Comparison of ENCODE assay signal across 12 cellular contexts in the genomic region with DNA sequence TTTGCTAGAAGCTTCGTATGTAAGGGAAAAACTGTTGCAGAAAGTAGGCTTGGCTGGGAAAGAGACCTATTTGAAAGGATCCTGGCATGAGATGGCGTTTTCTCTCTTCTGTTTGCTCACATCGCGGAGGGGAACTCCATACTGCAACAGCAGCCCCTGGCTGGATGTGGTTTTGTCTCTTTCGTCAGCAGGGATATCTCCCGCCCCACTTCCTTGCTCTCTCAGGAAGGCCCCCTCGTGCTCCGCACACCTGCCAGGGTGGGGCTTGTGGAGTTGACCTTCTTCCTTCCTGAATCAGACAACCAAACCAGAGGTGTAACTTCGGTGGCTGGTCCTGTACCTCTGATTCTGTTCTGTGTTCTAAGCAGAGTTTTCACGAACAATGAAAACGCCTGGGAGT. TPM values are rescaled to one million over a fixed set of nuclear protein-coding genes. Genes with fewer than 3 reads are reported as not detected.
DNase-seq lines count a peak whose midpoint lies in the region; ATAC-seq and TF ChIP-seq lines count a peak whose summit lies in the region.
"Had no signal": no experiment of that assay in that cellular context is flagged by ENCODE, and none has a peak within 500 bp of the region (broad histone marks: within the 10 kb centered on the region; RNA-seq: fewer than 3 reads in every experiment).

No MANE protein-coding gene starts in this region.

- peak overlapping the region; percentile 12 for H3K27ac ChIP-seq in cardiac muscle cell
- H3K27ac ChIP-seq: gastrocnemius medialis, pancreas had no signal

- H3K4me3 ChIP-seq in cardiac muscle cell, result no peak overlapping the region
- H3K4me3 ChIP-seq: gastrocnemius medialis, pancreas had no signal

- no peaks in the 10 kb centered on the region for H3K9me3 ChIP-seq in cardiac muscle cell (ENCODE audit: low read depth)
- H3K9me3 ChIP-seq: gastrocnemius medialis, pancreas had no signal

- no peak for TF ChIP-seq CTCF in cardiac muscle cell (IDR thresholded peaks at IDR 0.05; ENCODE audit: low read depth, low read length)

- H3K4me1 ChIP-seq in cardiac muscle cell (ENCODE audit: low read depth), result peaks cover 19% of the 10 kb centered on the region
- H3K4me1 ChIP-seq: gastrocnemius medialis had no signal

- peaks cover 2% of the 10 kb centered on the region for H3K36me3 Mint-ChIP-seq in central memory CD8-positive, alpha-beta T cell (ENCODE audit: insufficient read depth)
- H3K36me3 Mint-ChIP-seq: CD14-positive monocyte had no signal

- peaks cover 61% of the 10 kb centered on the region for H3K27me3 Mint-ChIP-seq in central memory CD8-positive, alpha-beta T cell

- H3K36me3 ChIP-seq in cardiac muscle cell, result no peaks in the 10 kb centered on the region
- H3K36me3 ChIP-seq: gastrocnemius medialis, pancreas had no signal

- peaks cover 13% of the 10 kb centered on the region for H3K4me1 Mint-ChIP-seq in central memory CD8-positive, alpha-beta T cell

- H3K4me3 Mint-ChIP-seq in central memory CD8-positive, alpha-beta T cell, result no peak overlapping the region

- intact Hi-C loops in cardiac septum (cut with DNase I), result no loop called here

- no peak overlapping the region for H3K27ac Mint-ChIP-seq in central memory CD8-positive, alpha-beta T cell (ENCODE audit: low read depth)
- H3K27ac Mint-ChIP-seq: activated naive CD4-positive, alpha-beta T cell treated with anti-CD3 and anti-CD28 coated beads, Interleukin-2, amount 50 U/mL, for 72 hours had no signal

- H3K27me3 ChIP-seq in cardiac muscle cell, result no peaks in the 10 kb centered on the region
- H3K27me3 ChIP-seq: gastrocnemius medialis, pancreas had no signal

- H3K9me3 Mint-ChIP-seq in central memory CD8-positive, alpha-beta T cell, result no peaks in the 10 kb centered on the region

- DNase-seq in cardiac muscle cell (ENCODE audit: low read depth in 1 of 2, low spot score in 1 of 2), result no peak
- DNase-seq in cardiac septum (ENCODE audit: low spot score), result no peak
- DNase-seq in T-helper 2 cell, result peak in 3 of 5 experiments; percentile 15 to 36 (median 33)
- DNase-seq in central memory CD8-positive, alpha-beta T cell (ENCODE audit: low spot score in 2 of 2), result no peak
- peak; percentile 41 for DNase-seq in stimulated activated naive CD8-positive, alpha-beta T cell treated with anti-CD3 and anti-CD28 coated beads, Interleukin-15, Interleukin-2, amounts not matched to agents 100 U/mL and 50 U/mL, for 24 hours
- no peak for DNase-seq in HUDEP-2 (lab: John Stamatoyannopoulos, UW; ENCODE audit: unreplicated experiment in 76 of 76)
- no peak for DNase-seq in COLO829 (ENCODE audit: low spot score)
- no peak for DNase-seq in GOT3 (lab: John Stamatoyannopoulos, UW)
- DNase-seq: gastrocnemius medialis had no signal

- peak; percentile 32 for ATAC-seq in central memory CD8-positive, alpha-beta T cell (replicated peaks; ENCODE audit: extremely low read depth, poor library complexity, severe bottlenecking)
- no peak for ATAC-seq in stimulated activated naive CD8-positive, alpha-beta T cell treated with anti-CD3 and anti-CD28 coated beads, Interleukin-15, Interleukin-2, amounts not matched to agents 100 U/mL and 50 U/mL, for 24 hours
- ATAC-seq: gastrocnemius medialis, pancreas had no signal

RNA-seq across cellular contexts. Expression of gene MYZAP, which starts 26.4 kb away (rescaled TPM):
- total RNA-seq in cardiac muscle cell, result 103 and 143 TPM in 2 replicates
- polyA plus RNA-seq in cardiac muscle cell, result 175 and 230 TPM in 2 replicates
- 658 TPM for total RNA-seq in cardiac septum

Comparison
In these comparisons a context has a peak if more than half of its experiments do, and no peak if none do; other contexts are left out.
1. DNase-seq: peak in T-helper 2 cell (3 of 5) and stimulated activated naive CD8-positive, alpha-beta T cell treated with anti-CD3 and anti-CD28 coated beads, Interleukin-15, Interleukin-2, amounts not matched to agents 100 U/mL and 50 U/mL, for 24 hours (single experiment); none in cardiac muscle cell (0 of 2), cardiac septum (single experiment), central memory CD8-positive, alpha-beta T cell (0 of 2), HUDEP-2 (0 of 76), COLO829 (single experiment) and GOT3 (single experiment).